Comparison of ENCODE assay signal across 1 cellular context in the genomic region with DNA sequence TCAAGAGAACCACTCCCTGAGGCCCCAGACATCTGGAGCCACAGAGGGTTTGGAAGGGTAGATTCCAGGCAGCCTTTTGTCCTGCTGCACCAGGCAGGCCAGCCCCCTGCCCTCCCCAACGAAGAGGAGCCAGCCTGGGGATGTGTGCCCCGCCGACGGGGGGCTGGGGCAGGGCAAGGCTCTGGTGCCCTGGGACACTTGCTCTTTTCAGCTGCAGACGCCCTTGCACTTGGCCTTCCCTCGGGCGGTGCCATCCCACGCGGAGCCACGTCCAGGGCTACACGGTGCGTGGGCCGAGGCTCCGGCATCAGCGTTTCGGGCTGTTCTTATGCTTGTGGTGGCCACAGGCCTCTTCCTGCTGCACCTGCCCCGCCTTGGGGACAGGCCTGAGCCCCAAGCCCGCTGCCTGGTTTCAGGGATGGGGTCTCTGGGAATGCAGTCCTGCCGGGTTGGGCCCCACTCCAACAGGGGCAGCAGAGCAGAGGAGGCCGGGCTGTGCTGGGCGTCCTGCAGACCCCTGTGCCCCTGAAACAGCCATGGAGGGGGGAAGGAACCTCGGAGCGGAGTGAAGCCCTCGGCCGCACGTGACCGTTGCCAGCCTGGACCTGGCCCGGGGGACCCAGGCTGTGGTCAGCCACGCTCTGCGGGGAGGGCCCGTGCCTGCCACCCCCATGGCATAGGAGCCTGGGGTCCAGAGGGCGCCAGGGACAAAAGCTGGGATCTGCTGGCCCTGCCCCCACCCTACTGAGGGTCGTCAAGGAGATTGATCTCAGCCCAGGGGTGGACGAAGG.
TF ChIP-seq lines count a peak whose summit lies in the region.

No MANE protein-coding gene starts in this region.

TF ChIP-seq in H1, 55 proteins besides CTCF, POLR2A, EP300 and RAD21:
- TF ChIP-seq EZH2 (IDR thresholded peaks at IDR 0.05; ENCODE audit: low read depth, low read length, severe bottlenecking) (no peak), CHD2 (IDR thresholded peaks at IDR 0.05; ENCODE audit: low read length) (no peak), SP1 (IDR thresholded peaks at IDR 0.05; ENCODE audit: low read depth, low read length) (peak; percentile 59), POLR2AphosphoS5 (IDR thresholded peaks at IDR 0.05; ENCODE audit: low read depth, low read length) (0 out of 2 replicates have a peak, but pooled peaks have one; percentile 23), GABPA (IDR thresholded peaks at IDR 0.05; ENCODE audit: borderline replicate concordance, insufficient read depth, low read length) (peak; percentile 19)
- TF ChIP-seq, protein P1, sequence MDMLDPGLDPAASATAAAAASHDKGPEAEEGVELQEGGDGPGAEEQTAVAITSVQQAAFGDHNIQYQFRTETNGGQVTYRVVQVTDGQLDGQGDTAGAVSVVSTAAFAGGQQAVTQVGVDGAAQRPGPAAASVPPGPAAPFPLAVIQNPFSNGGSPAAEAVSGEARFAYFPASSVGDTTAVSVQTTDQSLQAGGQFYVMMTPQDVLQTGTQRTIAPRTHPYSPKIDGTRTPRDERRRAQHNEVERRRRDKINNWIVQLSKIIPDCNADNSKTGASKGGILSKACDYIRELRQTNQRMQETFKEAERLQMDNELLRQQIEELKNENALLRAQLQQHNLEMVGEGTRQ (IDR thresholded peaks at IDR 0.05; ENCODE audit: low read length): peak; percentile 52
TF ChIP-seq in H1: peak in this region for 4.
